ENCODE assay signal across 25 cellular contexts in the genomic region with DNA sequence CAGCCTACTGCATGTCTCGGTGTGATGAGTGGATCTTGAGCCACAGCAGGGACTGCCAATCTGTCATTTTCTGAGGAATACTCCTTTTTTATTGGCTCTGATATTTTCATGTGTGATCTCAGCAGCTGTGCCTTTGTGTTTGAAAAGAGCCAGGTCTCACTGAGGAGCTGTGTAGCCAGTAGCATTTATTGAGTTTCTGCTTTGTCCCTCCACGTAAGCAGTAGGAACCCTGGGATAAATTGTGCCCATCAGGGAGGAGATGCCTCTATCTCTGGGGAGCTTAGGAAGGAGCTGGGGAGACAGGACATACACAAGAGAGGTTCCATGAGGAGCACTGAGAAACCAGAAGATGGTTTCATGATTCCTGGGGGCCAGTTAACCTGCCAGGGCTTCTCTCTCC. TPM values are rescaled to one million over a fixed set of nuclear protein-coding genes. Genes with fewer than 3 reads are reported as not detected.
"Had no signal": no experiment of that assay in that cellular context is flagged by ENCODE, and none has a peak within 500 bp of the region (broad histone marks: within the 10 kb centered on the region; RNA-seq: fewer than 3 reads in every experiment).

No MANE protein-coding gene starts in this region.

- H3K9me3 ChIP-seq: heart left ventricle, left ventricle myocardium inferior, pancreas, prostate gland, suprapubic skin, thoracic aorta, tibial artery, upper lobe of right lung had no signal

- H3K4me3 Mint-ChIP-seq: immature natural killer cell; mesothelial cell of epicardium; naive B cell; natural killer cell treated with Interleukin-12 subunit alpha and Interleukin-12 subunit beta and Interleukin-15 and Interleukin-18, amount 100 ng/mL, for 72 hours; stimulated activated naive CD8-positive, alpha-beta T cell treated with anti-CD3 and anti-CD28 coated beads, Interleukin-15, Interleukin-2, amounts not matched to agents 100 ng/mL and 50 ng/mL, for 24 hours had no signal

- H3K27ac Mint-ChIP-seq: immature natural killer cell; mesothelial cell of epicardium; naive B cell; natural killer cell treated with Interleukin-12 subunit alpha and Interleukin-12 subunit beta and Interleukin-15 and Interleukin-18, amount 100 ng/mL, for 72 hours; stimulated activated naive CD8-positive, alpha-beta T cell treated with anti-CD3 and anti-CD28 coated beads, Interleukin-15, Interleukin-2, amounts not matched to agents 100 ng/mL and 50 ng/mL, for 24 hours had no signal

- H3K27me3 Mint-ChIP-seq: naive B cell; stimulated activated naive CD8-positive, alpha-beta T cell treated with anti-CD3 and anti-CD28 coated beads, Interleukin-15, Interleukin-2, amounts not matched to agents 100 ng/mL and 50 ng/mL, for 24 hours had no signal

- H3K4me1 ChIP-seq: left ventricle myocardium inferior, prostate gland, tibial artery, upper lobe of right lung had no signal

- H3K36me3 Mint-ChIP-seq: immature natural killer cell; mesothelial cell of epicardium; naive B cell; natural killer cell treated with Interleukin-12 subunit alpha and Interleukin-12 subunit beta and Interleukin-15 and Interleukin-18, amount 100 ng/mL, for 72 hours had no signal

- H3K27me3 ChIP-seq: heart left ventricle, pancreas, suprapubic skin, tibial artery, upper lobe of right lung had no signal

- H3K4me3 ChIP-seq: heart left ventricle, left ventricle myocardium inferior, lung, pancreas, prostate gland, smooth muscle cell, suprapubic skin, thoracic aorta, tibial artery, upper lobe of right lung had no signal

- H3K27ac ChIP-seq: heart left ventricle, left ventricle myocardium inferior, pancreas, prostate gland, suprapubic skin, thoracic aorta, tibial artery, upper lobe of right lung had no signal

- H3K36me3 ChIP-seq: heart left ventricle, left ventricle myocardium inferior, pancreas, prostate gland, suprapubic skin, thoracic aorta, tibial artery, upper lobe of right lung had no signal

- ATAC-seq: heart left ventricle; natural killer cell treated with Interleukin-12 subunit alpha and Interleukin-12 subunit beta and Interleukin-15 and Interleukin-18, amount 100 ng/mL, for 72 hours; pancreas; right cardiac atrium; sciatic nerve had no signal

- H3K4me1 Mint-ChIP-seq: immature natural killer cell, naive B cell had no signal

- H3K9me3 Mint-ChIP-seq: mesothelial cell of epicardium; naive B cell; natural killer cell treated with Interleukin-12 subunit alpha and Interleukin-12 subunit beta and Interleukin-15 and Interleukin-18, amount 100 ng/mL, for 72 hours; stimulated activated naive CD8-positive, alpha-beta T cell treated with anti-CD3 and anti-CD28 coated beads, Interleukin-15, Interleukin-2, amounts not matched to agents 100 ng/mL and 50 ng/mL, for 24 hours had no signal

- DNase-seq: glutamatergic neuron; heart left ventricle; hypothalamus; immature natural killer cell; left ventricle myocardium inferior; naive B cell; nucleus accumbens; pancreas; posterior cingulate gyrus; retina; right cardiac atrium; stimulated activated CD4-positive, alpha-beta T cell treated with anti-CD3 and anti-CD28 coated beads, Interleukin-1b, Interleukin-23, amount 100 ng/mL, for 48 hours; stimulated activated CD4-positive, alpha-beta T cell treated with anti-CD3 and anti-CD28 coated beads, Interleukin-4, amount 100 ng/mL, for 1 hour; stimulated activated naive CD4-positive, alpha-beta T cell; tibial artery; upper lobe of right lung had no signal

- H3K4me2 ChIP-seq: smooth muscle cell had no signal

RNA-seq across cellular contexts. Expression of a gene that starts 18.8 kb away (rescaled TPM):
- total RNA-seq: natural killer cell treated with Interleukin-12 subunit alpha and Interleukin-12 subunit beta and Interleukin-15 and Interleukin-18, amount 100 ng/mL, for 72 hours had no signal
